Comparison of ENCODE assay signal across 28 cellular contexts in the genomic region with DNA sequence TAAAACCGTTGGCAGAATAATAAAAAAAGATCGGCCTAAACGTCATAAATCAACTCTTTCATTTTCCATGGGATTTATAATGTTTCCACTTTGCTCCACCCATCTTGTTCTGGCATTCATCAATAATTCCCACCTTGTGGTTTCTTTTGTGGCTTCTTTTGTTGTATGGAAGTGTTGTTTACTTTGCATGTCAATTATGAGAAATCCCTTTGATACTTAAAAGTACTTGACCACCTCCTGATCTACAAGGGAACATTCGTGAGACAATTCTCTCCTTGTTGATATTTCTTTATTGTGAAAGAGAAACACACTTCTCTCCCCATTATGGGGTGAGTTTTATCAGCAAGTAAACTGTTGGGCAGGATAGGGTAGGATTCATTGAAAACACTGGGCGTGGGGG. TPM values are rescaled to one million over a fixed set of nuclear protein-coding genes. Genes with fewer than 3 reads are reported as not detected.
"Had no signal": no experiment of that assay in that cellular context is flagged by ENCODE, and none has a peak within 500 bp of the region (broad histone marks: within the 10 kb centered on the region; RNA-seq: fewer than 3 reads in every experiment).

No MANE protein-coding gene starts in this region.

- H3K27ac ChIP-seq: body of pancreas, hepatocyte, neural progenitor cell, prostate gland, right atrium auricular region, thyroid gland had no signal

- H3K9me3 ChIP-seq: body of pancreas, prostate gland, right atrium auricular region, thyroid gland had no signal

- H3K36me3 ChIP-seq: neural progenitor cell, prostate gland, right atrium auricular region, thyroid gland had no signal

- DNase-seq: activated CD4-positive, alpha-beta memory T cell treated with anti-CD3 and anti-CD28 coated beads for 36 hours; activated CD4-positive, alpha-beta T cell treated with anti-CD3 and anti-CD28 coated beads for 4 hours; activated naive CD8-positive, alpha-beta T cell treated with anti-CD3 and anti-CD28 coated beads for 36 hours; activated T-cell treated with anti-CD3 and anti-CD28 coated beads for 4 hours; amniotic stem cell; body of pancreas; dermis blood vessel endothelial cell; effector memory CD8-positive, alpha-beta T cell; foreskin fibroblast; left cardiac atrium; mesenchymal stem cell; naive thymus-derived CD4-positive, alpha-beta T cell; stimulated activated CD4-positive, alpha-beta T cell treated with anti-CD3 and anti-CD28 coated beads, Interleukin-12 subunit alpha, Interleukin-12 subunit beta, amount 100 ng/mL, for 4 hours; stimulated activated CD4-positive, alpha-beta T cell treated with anti-CD3 and anti-CD28 coated beads, Interleukin-1b, Interleukin-23, amount 100 ng/mL, for 48 hours; stimulated activated naive CD4-positive, alpha-beta T cell treated with Interleukin-2 at 50 U/mL for 16 hours; thyroid gland had no signal

- ATAC-seq: body of pancreas; effector memory CD8-positive, alpha-beta T cell; left cardiac atrium; naive thymus-derived CD4-positive, alpha-beta T cell; WTC11 had no signal

- H3K4me3 ChIP-seq: body of pancreas, hepatocyte, neural progenitor cell, prostate gland, right atrium auricular region, thyroid gland had no signal

- H3K9ac ChIP-seq: neural progenitor cell had no signal

- H3K4me1 ChIP-seq: body of pancreas, neural progenitor cell, prostate gland, right atrium auricular region had no signal

RNA-seq across cellular contexts. Expression of a gene that starts 2.8 kb away (rescaled TPM):
- total RNA-seq: activated CD4-positive, alpha-beta memory T cell treated with anti-CD3 and anti-CD28 coated beads for 36 hours; activated naive CD8-positive, alpha-beta T cell treated with anti-CD3 and anti-CD28 coated beads for 36 hours; body of pancreas; cardiac septum; dermis blood vessel endothelial cell; glomerular endothelial cell; hepatocyte; left cardiac atrium; lower leg skin; mucosa of gallbladder; naive thymus-derived CD4-positive, alpha-beta T cell; osteoblast; prostate gland; right atrium auricular region; subcutaneous adipose tissue; thyroid gland; ureter; WTC11 had no signal
- polyA plus RNA-seq: hepatocyte; naive thymus-derived CD4-positive, alpha-beta T cell had no signal
